1 cellular context compared by ENCODE assay signal in genomic region chr20:38581013-38581412, GRCh38.
TF ChIP-seq lines count a peak whose summit lies in the region.

Gene ADIG, plus strand, starts transcription at chr20:38581197. Its CDS starts 54 bp downstream, at chr20:38581251.

TF ChIP-seq in HepG2, 621 proteins besides CTCF, POLR2A, EP300 and RAD21 (continued from another document and continues in another):
- TF ChIP-seq ARID4A (CRISPR knock-in tag; IDR thresholded peaks at IDR 0.05; ENCODE audit: borderline replicate concordance) (no peak), CAMTA2 (CRISPR knock-in tag; IDR thresholded peaks at IDR 0.05; ENCODE audit: borderline replicate concordance) (no peak), SIN3A (IDR thresholded peaks at IDR 0.05; ENCODE audit: borderline replicate concordance, low read depth, low read length) (no peak), ZNF747 (CRISPR knock-in tag; IDR thresholded peaks at IDR 0.05; ENCODE audit: borderline replicate concordance) (no peak), SAFB2 (CRISPR knock-in tag; IDR thresholded peaks at IDR 0.05; ENCODE audit: borderline replicate concordance, low read depth) (no peak), KDM4B (CRISPR knock-in tag; IDR thresholded peaks at IDR 0.05) (no peak), CEBPG (CRISPR knock-in tag; IDR thresholded peaks at IDR 0.05) (no peak), CEBPB (IDR thresholded peaks at IDR 0.05; ENCODE audit: borderline replicate concordance, low read depth, low read length) (no peak), ERF (CRISPR knock-in tag; IDR thresholded peaks at IDR 0.05) (no peak), RBM22 (optimal IDR thresholded peaks at IDR 0.05; ENCODE audit: low read length) (peak; percentile 81), ZBTB34 (CRISPR knock-in tag; IDR thresholded peaks at IDR 0.05) (no peak), ZNF550 (CRISPR knock-in tag; IDR thresholded peaks at IDR 0.05; ENCODE audit: borderline replicate concordance) (no peak), ZNF878 (CRISPR knock-in tag; IDR thresholded peaks at IDR 0.05) (no peak), MIER2 (CRISPR knock-in tag; IDR thresholded peaks at IDR 0.05) (no peak), SMARCC2 (IDR thresholded peaks at IDR 0.05) (no peak), RFX5 (IDR thresholded peaks at IDR 0.05; ENCODE audit: low read depth, low read length) (no peak), DMAP1 (CRISPR knock-in tag; IDR thresholded peaks at IDR 0.05) (no peak), ZBTB40 (IDR thresholded peaks at IDR 0.05) (no peak), ZBTB40 (CRISPR knock-in tag; IDR thresholded peaks at IDR 0.05) (no peak), ZNF547 (CRISPR knock-in tag; IDR thresholded peaks at IDR 0.05) (no peak), ZNF790 (CRISPR knock-in tag; IDR thresholded peaks at IDR 0.05; ENCODE audit: borderline replicate concordance) (no peak), RXRA (CRISPR knock-in tag; IDR thresholded peaks at IDR 0.05) (peak; percentile 41; the same call in 1 of the 2 replicates), BCL3 (CRISPR knock-in tag; IDR thresholded peaks at IDR 0.05) (no peak), KLF11 (CRISPR knock-in tag; IDR thresholded peaks at IDR 0.05) (no peak), TBL1XR1 (IDR thresholded peaks at IDR 0.05; ENCODE audit: borderline replicate concordance, low read length, partially characterized antibody) (no peak), TOE1 (CRISPR knock-in tag; IDR thresholded peaks at IDR 0.05) (no peak), CCAR2 (optimal IDR thresholded peaks at IDR 0.05; ENCODE audit: low read depth, low read length) (no peak), HNRNPL (IDR thresholded peaks at IDR 0.05; ENCODE audit: low read depth, low read length) (peak; percentile 85; the same call in 1 of the 2 replicates), NPAS2 (CRISPR knock-in tag; IDR thresholded peaks at IDR 0.05; ENCODE audit: borderline replicate concordance) (no peak), REST (IDR thresholded peaks at IDR 0.05; ENCODE audit: borderline replicate concordance in 1 of 2, low read depth in 1 of 2, low read length in 2 of 2) (no peak), AKAP8 (CRISPR knock-in tag; IDR thresholded peaks at IDR 0.05) (no peak), TEAD2 (CRISPR knock-in tag; IDR thresholded peaks at IDR 0.05) (no peak), ZNF296 (CRISPR knock-in tag; conservative IDR thresholded peaks at IDR 0.05) (no peak), IRF1 (CRISPR knock-in tag; IDR thresholded peaks at IDR 0.05; ENCODE audit: low read depth) (no peak), HMGXB4 (CRISPR knock-in tag; IDR thresholded peaks at IDR 0.05; ENCODE audit: borderline replicate concordance in 1 of 2, low read depth in 1 of 2) (no peak), ZNF616 (CRISPR knock-in tag; IDR thresholded peaks at IDR 0.05; ENCODE audit: low read depth) (no peak), PHB2 (IDR thresholded peaks at IDR 0.05; ENCODE audit: partially characterized antibody) (no peak), ZNF780A (CRISPR knock-in tag; IDR thresholded peaks at IDR 0.05) (no peak), ZNF430 (CRISPR knock-in tag; IDR thresholded peaks at IDR 0.05) (no peak)
